Comparison of ENCODE assay signal across 24 cellular contexts in the genomic region with DNA sequence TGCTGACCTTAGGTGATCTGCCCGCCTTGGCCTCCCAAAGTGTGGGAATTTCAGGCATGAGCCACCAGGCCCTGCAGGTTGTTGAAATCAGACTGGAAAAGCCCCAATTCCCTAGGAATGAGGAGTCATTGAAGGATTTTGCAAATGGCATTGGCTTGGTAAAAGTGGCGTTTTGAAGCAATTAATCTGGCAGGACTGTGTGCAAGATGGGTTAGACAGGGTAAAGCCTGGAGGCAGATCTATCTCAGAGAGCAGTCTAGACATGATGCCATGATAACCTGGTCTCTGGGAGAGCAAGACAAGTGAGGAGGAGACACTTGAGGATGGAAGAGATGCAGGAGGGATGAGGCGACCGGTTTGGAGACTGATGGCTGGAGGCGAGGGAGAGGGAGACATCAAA. TPM values are rescaled to one million over a fixed set of nuclear protein-coding genes. Genes with fewer than 3 reads are reported as not detected.
DNase-seq lines count a peak whose midpoint lies in the region; ATAC-seq, FAIRE-seq and TF ChIP-seq lines count a peak whose summit lies in the region.
"Had no signal": no experiment of that assay in that cellular context is flagged by ENCODE, and none has a peak within 500 bp of the region (broad histone marks: within the 10 kb centered on the region; RNA-seq: fewer than 3 reads in every experiment).

No MANE protein-coding gene starts in this region.

- H3K27me3 ChIP-seq in K562 (ENCODE audit: control insufficient read depth in 2 of 2, insufficient read depth in 2 of 2, low read length in 2 of 2), result peaks cover 0 to 2% of the 10 kb centered on the region in 2 experiments; a peak in 2 of 5 replicates
- H3K27me3 ChIP-seq in osteoblast (ENCODE audit: insufficient read depth, low read length), result no peaks in the 10 kb centered on the region
- H3K27me3 ChIP-seq in foreskin keratinocyte, result no peaks in the 10 kb centered on the region
- H3K27me3 ChIP-seq in mesendoderm (ENCODE audit: insufficient read depth, low read length, poor library complexity), result no peaks in the 10 kb centered on the region
- H3K27me3 ChIP-seq: BLaER1 had no signal

- no peak overlapping the region for H2BK15ac ChIP-seq in mesendoderm (replicated peaks; ENCODE audit: low read depth)

- H3K36me3 Mint-ChIP-seq in neural crest cell (ENCODE audit: low read depth) (no peaks in the 10 kb centered on the region), type B pancreatic cell (no peaks in the 10 kb centered on the region)
- H3K36me3 Mint-ChIP-seq: CD4-positive, CD25-positive, alpha-beta regulatory T cell; CD8-positive, alpha-beta T cell had no signal

- no peak overlapping the region for H3K18ac ChIP-seq in mesendoderm (ENCODE audit: low read length)

- no peaks in the 10 kb centered on the region for H3K9me3 ChIP-seq in K562 (replicated peaks; ENCODE audit: control insufficient read depth, insufficient read depth, low read depth, low read length)
- no peaks in the 10 kb centered on the region for H3K9me3 ChIP-seq in osteoblast (ENCODE audit: low read depth, low read length)
- H3K9me3 ChIP-seq: BLaER1, Caco-2, HAP-1 had no signal

- H2AFZ ChIP-seq in K562 (ENCODE audit: low read depth, low read length) (no peak overlapping the region), osteoblast (ENCODE audit: low read length) (no peak overlapping the region)

- CTCF ChIA-PET in K562 (lab: Yijun Ruan, JAX; ENCODE audit: low intra/inter-chr PET ratio), result no interaction called here

- H3K56ac ChIP-seq in mesendoderm (ENCODE audit: low read length), result no peak overlapping the region

- H2BK5ac ChIP-seq in mesendoderm (ENCODE audit: low read length), result no peak overlapping the region

- H3K4me1 ChIP-seq in K562 (replicated peaks in 1 of 2; ENCODE audit: control insufficient read depth in 2 of 2, insufficient read depth in 2 of 2, low read length in 2 of 2), result no peaks in the 10 kb centered on the region
- no peaks in the 10 kb centered on the region for H3K4me1 ChIP-seq in osteoblast (ENCODE audit: insufficient read depth, low read length)
- no peaks in the 10 kb centered on the region for H3K4me1 ChIP-seq in foreskin keratinocyte
- no peaks in the 10 kb centered on the region for H3K4me1 ChIP-seq in mesendoderm (ENCODE audit: control insufficient read depth, low read depth, low read length)
- H3K4me1 ChIP-seq: BLaER1, Caco-2, HAP-1 had no signal

- H3K79me1 ChIP-seq in mesendoderm (ENCODE audit: low read length), result no peaks in the 10 kb centered on the region

- H4K20me1 ChIP-seq in K562 (replicated peaks; ENCODE audit: control insufficient read depth, insufficient read depth, low read length), result no peaks in the 10 kb centered on the region
- H4K20me1 ChIP-seq in osteoblast (ENCODE audit: insufficient read depth, low read length), result no peaks in the 10 kb centered on the region
- H4K20me1 ChIP-seq: BLaER1 had no signal

- ATAC-seq in K562, result no peak
- no peak for ATAC-seq in foreskin keratinocyte
- ATAC-seq: CD8-positive, alpha-beta T cell had no signal

- H3K79me2 ChIP-seq in K562 (ENCODE audit: control insufficient read depth, insufficient read depth, low read length), result no peaks in the 10 kb centered on the region
- H3K79me2 ChIP-seq in osteoblast (ENCODE audit: insufficient read depth, low read length), result no peaks in the 10 kb centered on the region
- H3K79me2 ChIP-seq in mesendoderm (ENCODE audit: control insufficient read depth, insufficient read depth, low read length), result no peaks in the 10 kb centered on the region

- no peak overlapping the region for H3K4me2 ChIP-seq in K562 (ENCODE audit: insufficient read depth, low read length)
- no peak overlapping the region for H3K4me2 ChIP-seq in osteoblast (ENCODE audit: insufficient read depth, low read length)
- H3K4me2 ChIP-seq in mesendoderm (ENCODE audit: low read length), result no peak overlapping the region
- H3K4me2 ChIP-seq: BLaER1 had no signal

- FAIRE-seq in K562 (lab: Jason Lieb, UNC), result no peak
- FAIRE-seq: A204.1, G401.6, GM12892, GM19239, H54 had no signal

- no peak overlapping the region for H3K4ac ChIP-seq in mesendoderm (ENCODE audit: low read depth, low read length)

- H4K5ac ChIP-seq in mesendoderm (ENCODE audit: low read length), result no peak overlapping the region

- no peak for TF ChIP-seq RAD21 in K562 (CRISPR knock-in tag; conservative IDR thresholded peaks at IDR 0.05 in 1 of 2, IDR thresholded peaks at IDR 0.05 in 1 of 2)

- H3K27ac Mint-ChIP-seq in neural crest cell (ENCODE audit: unreplicated experiment), result peak overlapping the region; percentile 30
- H3K27ac Mint-ChIP-seq in type B pancreatic cell, result peak overlapping the region; percentile 64
- H3K27ac Mint-ChIP-seq: B cell; CD8-positive, alpha-beta T cell; HFFc6 had no signal

- H3K4me1 Mint-ChIP-seq in neural crest cell (no peaks in the 10 kb centered on the region), type B pancreatic cell (ENCODE audit: unreplicated experiment) (no peaks in the 10 kb centered on the region)
- H3K4me1 Mint-ChIP-seq: B cell; CD4-positive, CD25-positive, alpha-beta regulatory T cell had no signal

- no TSS peak for BruUV-seq in K562 (replicated peaks; lab: Mats Ljungman, UMichigan)

- H3K23ac ChIP-seq in mesendoderm (ENCODE audit: low read length), result no peak overlapping the region

- TF ChIP-seq EP300 in K562 (IDR thresholded peaks at IDR 0.05; ENCODE audit: low read length), result no peak

- H3K4me3 ChIP-seq in K562 (no peak overlapping the region), osteoblast (ENCODE audit: insufficient read depth, low read length) (no peak overlapping the region), lower leg skin (ENCODE audit: low read depth, poor library complexity, severe bottlenecking) (no peak overlapping the region), mesendoderm (ENCODE audit: low read length) (no peak overlapping the region)
- H3K4me3 ChIP-seq: BLaER1, HAP-1 had no signal

- POLR2A ChIA-PET in K562 (lab: Yijun Ruan, JAX), result interaction anchor here (1.5 to 2.1 kb wide), 2 partner anchors 11 to 155 kb away, joined by 3 to 9 read pairs; no protein-coding TSS in a partner anchor

- H3K27me3 Mint-ChIP-seq in neural crest cell (ENCODE audit: low read depth) (no peaks in the 10 kb centered on the region), type B pancreatic cell (no peaks in the 10 kb centered on the region)
- H3K27me3 Mint-ChIP-seq: B cell had no signal

- DNase-seq in K562 (ENCODE audit: extremely low read depth in 1 of 4, low spot score in 3 of 4), result no peak
- DNase-seq in neural crest cell (ENCODE audit: low read depth, low spot score), result no peak
- peak; percentile 61 for DNase-seq in osteoblast (ENCODE audit: insufficient read length, low spot score, missing footprints)
- no peak for DNase-seq in type B pancreatic cell (ENCODE audit: extremely low spot score, unreplicated experiment)
- no peak for DNase-seq in lower leg skin (ENCODE audit: low spot score in 2 of 2)
- DNase-seq in foreskin keratinocyte, result no peak
- no peak for DNase-seq in mesendoderm
- DNase-seq in stimulated activated CD4-positive, alpha-beta T cell treated with anti-CD3 and anti-CD28 coated beads, Interleukin-4, amount 100 ng/mL, for 4 hours, result no peak
- DNase-seq: Caco-2; CD4-positive, CD25-positive, alpha-beta regulatory T cell; CD8-positive, alpha-beta T cell; DMS153; DND-41; GOT3; HFFc6 had no signal

- H3K27ac ChIP-seq in K562 (ENCODE audit: extremely low read depth, low read depth, low read length) (no peak overlapping the region), osteoblast (ENCODE audit: low read depth, low read length) (no peak overlapping the region), foreskin keratinocyte (no peak overlapping the region), mesendoderm (ENCODE audit: low read depth, low read length) (no peak overlapping the region)
- H3K27ac ChIP-seq: BLaER1, C4-2B had no signal

- TF ChIP-seq POLR2A in K562 (conservative IDR thresholded peaks at IDR 0.05) (no peak), lower leg skin (IDR thresholded peaks at IDR 0.05) (no peak)

- intact Hi-C loops in K562 (cut with micrococcal nuclease) (no loop called here), lower leg skin (cut with DNase I; ENCODE audit: low total_unique reads) (no loop called here)

- 25% methylated on average over 5 of the region's 5 CpGs for WGBS in K562 (ENCODE audit: insufficient coverage, low coverage, missing lambda C conversion rate)
- 78 to 85% methylated on average over 5 of the region's 5 CpGs for WGBS in lower leg skin, 2 donors
- WGBS in mesendoderm (ENCODE audit: extremely low coverage, insufficient coverage, low lambda C conversion rate), result no CpG with 5 or more reads among the region's 5 CpGs

- H3K9ac ChIP-seq in K562 (ENCODE audit: insufficient read depth in 1 of 2, low read depth in 2 of 2, low read length in 2 of 2), result no peak overlapping the region
- no peak overlapping the region for H3K9ac ChIP-seq in mesendoderm (ENCODE audit: low read length)
- H3K9ac ChIP-seq: BLaER1 had no signal

- no peak overlapping the region for H2BK120ac ChIP-seq in mesendoderm (ENCODE audit: low read depth, low read length)

- H3K4me3 Mint-ChIP-seq in neural crest cell (no peak overlapping the region), type B pancreatic cell (no peak overlapping the region)
- H3K4me3 Mint-ChIP-seq: B cell; CD4-positive, CD25-positive, alpha-beta regulatory T cell; CD8-positive, alpha-beta T cell; HFFc6 had no signal

- no peaks in the 10 kb centered on the region for H3K36me3 ChIP-seq in K562 (ENCODE audit: control insufficient read depth, insufficient read depth, low read length)
- no peaks in the 10 kb centered on the region for H3K36me3 ChIP-seq in osteoblast (ENCODE audit: insufficient read depth, low read length)
- no peaks in the 10 kb centered on the region for H3K36me3 ChIP-seq in mesendoderm (ENCODE audit: control insufficient read depth, insufficient read depth, low read length)
- H3K36me3 ChIP-seq: BLaER1, HAP-1 had no signal

- H4K8ac ChIP-seq in mesendoderm (ENCODE audit: low read depth, low read length), result no peak overlapping the region

- in situ Hi-C loops in K562 (cut with MboI), result no loop called here

- no peaks in the 10 kb centered on the region for H3K9me1 ChIP-seq in K562 (ENCODE audit: control insufficient read depth, insufficient read depth, low read length)

- H2AK5ac ChIP-seq in mesendoderm (ENCODE audit: low read length), result no peak overlapping the region

- no peak for TF ChIP-seq CTCF in K562 (IDR thresholded peaks at IDR 0.05 in 2 of 3, conservative IDR thresholded peaks at IDR 0.05 in 1 of 3; ENCODE audit: insufficient read depth in 2 of 3, low read depth in 1 of 3, low read length in 3 of 3)
- TF ChIP-seq CTCF in neural crest cell (conservative IDR thresholded peaks at IDR 0.05), result no peak
- no peak for TF ChIP-seq CTCF in osteoblast (IDR thresholded peaks at IDR 0.05; ENCODE audit: extremely low read depth, low read depth, low read length)
- no peak for TF ChIP-seq CTCF in type B pancreatic cell (conservative IDR thresholded peaks at IDR 0.05)
- no peak for TF ChIP-seq CTCF in lower leg skin (IDR thresholded peaks at IDR 0.05)
- TF ChIP-seq CTCF in foreskin keratinocyte (conservative IDR thresholded peaks at IDR 0.05), result no peak

- no peaks in the 10 kb centered on the region for H3K9me3 Mint-ChIP-seq in neural crest cell
- H3K9me3 Mint-ChIP-seq in type B pancreatic cell, result no peaks in the 10 kb centered on the region
- H3K9me3 Mint-ChIP-seq: CD4-positive, CD25-positive, alpha-beta regulatory T cell; CD8-positive, alpha-beta T cell; HFFc6 had no signal

RNA-seq across cellular contexts. Expression of a gene that starts 45.7 kb away (rescaled TPM):
- 23.3 and 70.3 TPM in 2 replicates for total RNA-seq in K562 (2011; cell fraction: chromatin; rRNA removed; ENCODE audit: low replicate concordance)
- total RNA-seq in K562 (2011; cell fraction: nucleolus; rRNA removed), result 13.7 and 16.4 TPM in 2 replicates
- total RNA-seq in K562 (2011; cell fraction: nucleoplasm; rRNA removed), result 40.1 and 56.7 TPM in 2 replicates
- total RNA-seq in K562 (2014; rRNA removed) (11.2 and 13.1 TPM in 2 replicates), K562 (2014; rRNA removed; fragmentation: Illumina TruSeq; extraction: Trizol) (15.6 and 16.5 TPM in 2 replicates), K562 (2015; rRNA removed; fragmentation: Illumina TruSeq; extraction: Trizol) (10.3 and 13.3 TPM in 2 replicates), K562 (2021) (16.0 and 17.4 TPM in 2 replicates), neural crest cell (43.4 and 49.5 TPM in 2 replicates), osteoblast (60.1 and 61.2 TPM in 2 replicates), type B pancreatic cell (ENCODE audit: low replicate concordance) (80.7 and 141 TPM in 2 replicates), lower leg skin (100 to 1,000 TPM in 2 of 4 donors, 10 to 100 TPM in 2; 63.2 to 154 (median 101) TPM), foreskin keratinocyte (50.2 and 55.0 TPM in 2 replicates)
- polyA plus RNA-seq in K562 (2011; rRNA removed) (29.9 and 33.0 TPM in 2 replicates), K562 (2014; fragmentation: Illumina TruSeq; extraction: Trizol) (16.1 and 28.2 TPM in 2 replicates), K562 (2014; fragmentation: Nextera tagmentation; extraction: Ambion mirVana) (1 to 10 TPM; 6.3 to 6.9 TPM), K562 (2014; rRNA removed) (12.3 and 13.3 TPM in 2 replicates), foreskin keratinocyte (27.3 and 27.5 TPM in 2 replicates)
- 6.9 and 18.2 TPM in 2 replicates for polyA plus RNA-seq in K562 (2011; cell fraction: cytosol; rRNA removed)
- polyA plus RNA-seq in K562 (2011; cell fraction: nucleus; rRNA removed), result 16.9 and 27.8 TPM in 2 replicates
- 17.7 and 29.7 TPM in 2 replicates for polyA plus RNA-seq in K562 (2012)
- 20.2 and 30.7 TPM in 2 replicates for polyA minus RNA-seq in K562 (2011; rRNA and poly(A)+ RNA removed)
- polyA minus RNA-seq in K562 (2011; cell fraction: cytosol; rRNA and poly(A)+ RNA removed), result 13.4 and 13.8 TPM in 2 replicates
- polyA minus RNA-seq in K562 (2011; cell fraction: nucleus; rRNA and poly(A)+ RNA removed), result 7.0 and 16.1 TPM in 2 replicates
- 54.7 TPM for polyA plus RNA-seq in mesendoderm (2013, experiment 1 of 2)
- polyA plus RNA-seq in mesendoderm (2013, experiment 2 of 2), result 53.1 TPM

RNA-seq across cellular contexts. Expression of a gene that starts 52.7 kb away (rescaled TPM):
- 44.6 and 55.2 TPM in 2 replicates for total RNA-seq in K562 (2011; cell fraction: chromatin; rRNA removed; ENCODE audit: low replicate concordance)
- total RNA-seq in K562 (2011; cell fraction: nucleolus; rRNA removed), result 27.8 and 39.1 TPM in 2 replicates
- 35.3 and 48.6 TPM in 2 replicates for total RNA-seq in K562 (2011; cell fraction: nucleoplasm; rRNA removed)
- total RNA-seq in K562 (2014; rRNA removed) (39.9 and 58.3 TPM in 2 replicates), K562 (2014; rRNA removed; fragmentation: Illumina TruSeq; extraction: Trizol) (57.9 and 58.7 TPM in 2 replicates), K562 (2015; rRNA removed; fragmentation: Illumina TruSeq; extraction: Trizol) (60.8 and 61.1 TPM in 2 replicates), K562 (2021) (61.3 and 61.5 TPM in 2 replicates), neural crest cell (33.6 and 35.1 TPM in 2 replicates), osteoblast (9.7 and 11.6 TPM in 2 replicates), type B pancreatic cell (ENCODE audit: low replicate concordance) (15.7 and 26.7 TPM in 2 replicates), lower leg skin (1 to 10 TPM; 3.7 to 9.8 (median 5.6) TPM), foreskin keratinocyte (19.6 and 20.5 TPM in 2 replicates)
- polyA plus RNA-seq in K562 (2011; rRNA removed) (86.1 and 93.1 TPM in 2 replicates), K562 (2014; fragmentation: Illumina TruSeq; extraction: Trizol) (79.1 and 88.3 TPM in 2 replicates), K562 (2014; fragmentation: Nextera tagmentation; extraction: Ambion mirVana) (100 to 1,000 TPM; 182 to 184 TPM), K562 (2014; rRNA removed) (41.4 and 53.6 TPM in 2 replicates), foreskin keratinocyte (19.4 and 21.8 TPM in 2 replicates)
- 92.1 and 106 TPM in 2 replicates for polyA plus RNA-seq in K562 (2011; cell fraction: cytosol; rRNA removed)
- polyA plus RNA-seq in K562 (2011; cell fraction: nucleus; rRNA removed), result 50.5 and 58.1 TPM in 2 replicates
- polyA plus RNA-seq in K562 (2012), result 44.2 and 51.4 TPM in 2 replicates
- polyA minus RNA-seq in K562 (2011; rRNA and poly(A)+ RNA removed), result 51.1 and 58.2 TPM in 2 replicates
- polyA minus RNA-seq in K562 (2011; cell fraction: cytosol; rRNA and poly(A)+ RNA removed), result 31.9 and 37.4 TPM in 2 replicates
- 19.8 and 43.2 TPM in 2 replicates for polyA minus RNA-seq in K562 (2011; cell fraction: nucleus; rRNA and poly(A)+ RNA removed)
- 25.1 TPM for polyA plus RNA-seq in mesendoderm (2013, experiment 1 of 2)
- 24.5 TPM for polyA plus RNA-seq in mesendoderm (2013, experiment 2 of 2)
